10 cellular contexts compared by ENCODE assay signal in genomic region chr2:10900216-10901109, GRCh38. TPM values are rescaled to one million over a fixed set of nuclear protein-coding genes. Genes with fewer than 3 reads are reported as not detected.
DNase-seq lines count a peak whose midpoint lies in the region; ATAC-seq, FAIRE-seq and TF ChIP-seq lines count a peak whose summit lies in the region.
"Had no signal": no experiment of that assay in that cellular context is flagged by ENCODE, and none has a peak within 500 bp of the region (broad histone marks: within the 10 kb centered on the region; RNA-seq: fewer than 3 reads in every experiment).

No MANE protein-coding gene starts in this region.

- no peak for ATAC-seq in HG03108 (IDR thresholded peaks at IDR 0.05; ENCODE audit: unreplicated experiment)
- ATAC-seq in HG02623 (IDR thresholded peaks at IDR 0.05; ENCODE audit: unreplicated experiment): no peak
- ATAC-seq: effector memory CD8-positive, alpha-beta T cell had no signal

- H3K4me3 ChIP-seq in A673 (ENCODE audit: low read depth, low read length, poor library complexity, severe bottlenecking) (no peak overlapping the region), epithelial cell of esophagus (ENCODE audit: low read length) (no peak overlapping the region), left ventricle myocardium inferior (no peak overlapping the region)
- H3K4me3 ChIP-seq: SJCRH30 had no signal

- no peaks in the 10 kb centered on the region for H3K9me3 ChIP-seq in A673 (ENCODE audit: low read depth, low read length, poor library complexity, severe bottlenecking)
- H3K9me3 ChIP-seq in left ventricle myocardium inferior (replicated peaks): no peaks in the 10 kb centered on the region

- CTCF ChIA-PET in A673 (lab: Charles Lee): interaction anchor here (0.5 to 1.4 kb wide), 8 partner anchors 9 to 205 kb away, joined by 3 to 11 read pairs (median 4); partner anchors contain the start of gene KCNF1

- H3K36me3 ChIP-seq in A673 (ENCODE audit: insufficient read depth, low read length, poor library complexity, severe bottlenecking) (no peaks in the 10 kb centered on the region), left ventricle myocardium inferior (no peaks in the 10 kb centered on the region)
- H3K36me3 ChIP-seq: SJCRH30 had no signal

- DNase-seq in A673 (ENCODE audit: low spot score): peak; percentile 75
- DNase-seq in GM19239 (ENCODE audit: insufficient read length, low spot score): peak; percentile 55
- peak; percentile 84 for DNase-seq in NOMO-1 treated with DMSO at 0.1 percent for 48 hours (lab: John Stamatoyannopoulos, UW; ENCODE audit: unreplicated experiment)
- peak; percentile 46 for DNase-seq in epithelial cell of esophagus (ENCODE audit: low read depth)
- DNase-seq in left ventricle myocardium inferior: no peak
- DNase-seq in GDM1 (lab: John Stamatoyannopoulos, UW): no peak
- DNase-seq: effector memory CD8-positive, alpha-beta T cell had no signal

- BruUV-seq in A673 (replicated peaks; lab: Mats Ljungman, UMichigan): no TSS peak

- FAIRE-seq in GM19239 (lab: Jason Lieb, UNC): peak; percentile 44

- H3K4me1 ChIP-seq in A673 (ENCODE audit: insufficient read depth, low read length, poor library complexity, severe bottlenecking): no peaks in the 10 kb centered on the region
- H3K4me1 ChIP-seq in left ventricle myocardium inferior: no peaks in the 10 kb centered on the region

- no peaks in the 10 kb centered on the region for H3K27me3 ChIP-seq in A673 (replicated peaks; ENCODE audit: insufficient read depth, low read depth, low read length, poor library complexity)
- no peaks in the 10 kb centered on the region for H3K27me3 ChIP-seq in left ventricle myocardium inferior (ENCODE audit: low read depth)
- H3K27me3 ChIP-seq: SJCRH30 had no signal

- H3K27ac ChIP-seq in A673 (ENCODE audit: low read depth, low read length, poor library complexity, severe bottlenecking) (no peak overlapping the region), left ventricle myocardium inferior (replicated peaks) (no peak overlapping the region)
- H3K27ac ChIP-seq: SJCRH30 had no signal

- TF ChIP-seq CTCF in A673 (conservative IDR thresholded peaks at IDR 0.05; ENCODE audit: low read depth, low read length) (peak; percentile 64), epithelial cell of esophagus (IDR thresholded peaks at IDR 0.05; ENCODE audit: insufficient read depth, low read depth, low read length, missing control alignments) (peak; percentile 23), left ventricle myocardium inferior (IDR thresholded peaks at IDR 0.05; ENCODE audit: borderline replicate concordance) (no peak)

- POLR2A ChIA-PET in A673 (lab: Charles Lee; ENCODE audit: low non-redundant PET): interaction anchor here (0.7 kb wide), 1 partner anchor 150 kb away, joined by 14 read pairs; no protein-coding TSS in a partner anchor

- intact Hi-C loops in A673 (cut with micrococcal nuclease; ENCODE audit: unreplicated experiment): loop anchor here (1.0 to 2.0 kb wide), 2 partner anchors 16 to 65 kb away; no protein-coding TSS in a partner anchor
- intact Hi-C loops in left ventricle myocardium inferior (cut with micrococcal nuclease): no loop called here

RNA-seq across cellular contexts. Expression of gene KCNF1, which starts 11.3 kb away (rescaled TPM):
- total RNA-seq in A673 (2021) (0.32 and 0.70 TPM in 2 replicates), left ventricle myocardium inferior (0.30 TPM)

Comparison
In these comparisons a context has a peak if more than half of its experiments do, and no peak if none do; other contexts are left out.
1. DNase-seq: peak in A673 (single experiment), GM19239 (single experiment), NOMO-1 treated with DMSO at 0.1 percent for 48 hours (single experiment) and epithelial cell of esophagus (single experiment); none in left ventricle myocardium inferior (single experiment) and GDM1 (single experiment).